In the genomic region with DNA sequence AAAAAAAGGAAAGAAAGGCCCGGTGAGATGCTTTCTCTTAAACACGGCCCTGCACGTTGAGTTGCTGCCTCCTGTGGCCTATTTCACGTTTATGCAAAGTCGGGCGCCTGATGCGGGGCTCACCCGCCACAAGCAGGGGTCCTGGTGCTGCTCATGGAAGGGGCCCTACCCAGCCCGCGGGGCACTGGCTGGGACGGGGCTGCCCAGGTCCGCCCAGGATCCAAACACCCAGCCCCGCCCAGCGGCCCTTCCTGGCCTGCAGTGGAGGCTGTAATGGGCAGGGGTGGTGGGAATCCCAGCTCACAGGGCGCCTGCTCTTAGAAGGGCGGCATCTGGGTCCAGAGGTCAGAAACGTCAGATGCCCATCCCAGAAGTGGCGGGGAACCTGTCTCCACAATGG, we compare ENCODE assay signal across 10 cellular contexts. TPM values are rescaled to one million over a fixed set of nuclear protein-coding genes. Genes with fewer than 3 reads are reported as not detected.
DNase-seq lines count a peak whose midpoint lies in the region; ATAC-seq and TF ChIP-seq lines count a peak whose summit lies in the region.
"Had no signal": no experiment of that assay in that cellular context is flagged by ENCODE, and none has a peak within 500 bp of the region (broad histone marks: within the 10 kb centered on the region; RNA-seq: fewer than 3 reads in every experiment).

No MANE protein-coding gene starts in this region.

- peaks cover 3% of the 10 kb centered on the region for H3K4me1 Mint-ChIP-seq in activated CD4-positive, alpha-beta memory T cell treated with anti-CD3 and anti-CD28 coated beads, Interleukin-2, amount 10 ng/mL, durations not matched to agents 7 days and 5 days

- ATAC-seq in GM19397 (IDR thresholded peaks at IDR 0.05; ENCODE audit: unreplicated experiment): no peak

- H3K4me3 Mint-ChIP-seq in activated CD4-positive, alpha-beta memory T cell treated with anti-CD3 and anti-CD28 coated beads, Interleukin-2, amount 10 ng/mL, durations not matched to agents 7 days and 5 days: no peak overlapping the region

- POLR2A ChIA-PET in activated CD4-positive, alpha-beta memory T cell treated with anti-CD3 and anti-CD28 coated beads, Interleukin-2, amount 10 ng/mL, durations not matched to agents 7 days and 5 days (lab: Charles Lee): no interaction called here

- H3K4me1 ChIP-seq in prostate gland (replicated peaks): no peaks in the 10 kb centered on the region
- H3K4me1 ChIP-seq: SJCRH30 had no signal

- H3K36me3 Mint-ChIP-seq in activated CD4-positive, alpha-beta memory T cell treated with anti-CD3 and anti-CD28 coated beads, Interleukin-2, amount 10 ng/mL, durations not matched to agents 7 days and 5 days (ENCODE audit: low read depth): no peaks in the 10 kb centered on the region

- DNase-seq in EL: peak; percentile 62
- DNase-seq in activated CD4-positive, alpha-beta memory T cell treated with anti-CD3 and anti-CD28 coated beads, Interleukin-2, amount 10 ng/mL, durations not matched to agents 7 days and 5 days: peak; percentile 9
- peak; percentile 74 for DNase-seq in cardiac septum (ENCODE audit: low spot score)
- DNase-seq in prostate gland (ENCODE audit: low spot score): peak; percentile 3
- DNase-seq in SK-N-DZ (ENCODE audit: low spot score): no peak
- DNase-seq in COLO668 (lab: John Stamatoyannopoulos, UW; ENCODE audit: unreplicated experiment): no peak
- no peak for DNase-seq in SKM-1 treated with dmso at 0.1 percent for 144 hours (lab: John Stamatoyannopoulos, UW; ENCODE audit: unreplicated experiment)
- DNase-seq: dermis blood vessel endothelial cell, SJCRH30 had no signal

- WGBS in prostate gland: 31% methylated on average over 18 of the region's 18 CpGs

- no peak for TF ChIP-seq CTCF in prostate gland (IDR thresholded peaks at IDR 0.05)

- peak overlapping the region; percentile 17 to 86 for H3K4me3 ChIP-seq in prostate gland
- H3K4me3 ChIP-seq: SJCRH30 had no signal

- H3K9me3 Mint-ChIP-seq in activated CD4-positive, alpha-beta memory T cell treated with anti-CD3 and anti-CD28 coated beads, Interleukin-2, amount 10 ng/mL, durations not matched to agents 7 days and 5 days: no peaks in the 10 kb centered on the region

- TF ChIP-seq POLR2A in prostate gland (IDR thresholded peaks at IDR 0.05): no peak

- intact Hi-C loops in cardiac septum (cut with DNase I) (loop anchor here (2.0 kb wide), 1 partner anchor 125 kb away; no protein-coding TSS in a partner anchor), prostate gland (cut with DNase I) (loop anchor here (2.0 kb wide), 1 partner anchor 127 kb away; no protein-coding TSS in a partner anchor)

- H3K9me3 ChIP-seq in prostate gland: no peaks in the 10 kb centered on the region
- H3K9me3 ChIP-seq: SJCRH30 had no signal

- H3K27me3 ChIP-seq in prostate gland (replicated peaks; ENCODE audit: insufficient read depth): no peaks in the 10 kb centered on the region
- H3K27me3 ChIP-seq: SJCRH30 had no signal

- no peaks in the 10 kb centered on the region for H3K36me3 ChIP-seq in prostate gland
- H3K36me3 ChIP-seq: SJCRH30 had no signal

- H3K27me3 Mint-ChIP-seq in activated CD4-positive, alpha-beta memory T cell treated with anti-CD3 and anti-CD28 coated beads, Interleukin-2, amount 10 ng/mL, durations not matched to agents 7 days and 5 days: peaks cover 49% of the 10 kb centered on the region

- no peak overlapping the region for H3K27ac Mint-ChIP-seq in activated CD4-positive, alpha-beta memory T cell treated with anti-CD3 and anti-CD28 coated beads, Interleukin-2, amount 10 ng/mL, durations not matched to agents 7 days and 5 days

- H3K27ac ChIP-seq in prostate gland: peak overlapping the region; percentile 38 to 88
- H3K27ac ChIP-seq: SJCRH30 had no signal

- CTCF ChIA-PET in activated CD4-positive, alpha-beta memory T cell treated with anti-CD3 and anti-CD28 coated beads, Interleukin-2, amount 10 ng/mL, durations not matched to agents 7 days and 5 days (lab: Charles Lee): interaction anchor here (0.7 kb wide), 1 partner anchor 134 kb away, joined by 4 read pairs; no protein-coding TSS in a partner anchor

RNA-seq across cellular contexts. Expression of a gene that starts 1.6 kb away (rescaled TPM):
- total RNA-seq in activated CD4-positive, alpha-beta memory T cell treated with anti-CD3 and anti-CD28 coated beads, Interleukin-2, amount 10 ng/mL, durations not matched to agents 7 days and 5 days: 1 to 10 TPM; 1.1 to 1.6 TPM
- 157 TPM for total RNA-seq in cardiac septum
- total RNA-seq in prostate gland: 100 to 1,000 TPM; 198 to 474 TPM
- 11.0 and 15.4 TPM in 2 replicates for polyA plus RNA-seq in SK-N-DZ (2014; cell fraction: cytosol; rRNA removed)
- polyA plus RNA-seq in SK-N-DZ (2014; cell fraction: nucleus; rRNA removed): 88.2 and 111 TPM in 2 replicates

RNA-seq across cellular contexts. Expression of a gene that starts 55.9 kb away (rescaled TPM):
- total RNA-seq in activated CD4-positive, alpha-beta memory T cell treated with anti-CD3 and anti-CD28 coated beads, Interleukin-2, amount 10 ng/mL, durations not matched to agents 7 days and 5 days: under 1 TPM in 1 of 2 experiments, not detected in 1; 0.18 TPM
- total RNA-seq in cardiac septum (0.83 TPM), prostate gland (10 to 100 TPM in 1 of 2 donors, 1 to 10 TPM in 1; 1.4 to 19.0 TPM)
- polyA plus RNA-seq in SK-N-DZ (2014; cell fraction: cytosol; rRNA removed): 0.22 TPM in 1 of 2 replicates, not detected in the other
- 1.2 TPM in 2 replicates for polyA plus RNA-seq in SK-N-DZ (2014; cell fraction: nucleus; rRNA removed)
- total RNA-seq: SJCRH30 had no signal

Comparison
In these comparisons a context has a peak if more than half of its experiments do, and no peak if none do; other contexts are left out.
1. DNase-seq: peak in EL (single experiment), activated CD4-positive, alpha-beta memory T cell treated with anti-CD3 and anti-CD28 coated beads, Interleukin-2, amount 10 ng/mL, durations not matched to agents 7 days and 5 days (single experiment), cardiac septum (single experiment) and prostate gland (single experiment); none in SK-N-DZ (single experiment), COLO668 (single experiment) and SKM-1 treated with dmso at 0.1 percent for 144 hours (single experiment).
2. RNA of a gene that starts 1.6 kb away (total RNA-seq): 198 to 474 TPM in prostate gland and 157 TPM in cardiac septum (single experiment); 1.1 to 1.6 TPM in activated CD4-positive, alpha-beta memory T cell treated with anti-CD3 and anti-CD28 coated beads, Interleukin-2, amount 10 ng/mL, durations not matched to agents 7 days and 5 days; every median in the first group is over 10 times any median in the second.